In the genomic region with DNA sequence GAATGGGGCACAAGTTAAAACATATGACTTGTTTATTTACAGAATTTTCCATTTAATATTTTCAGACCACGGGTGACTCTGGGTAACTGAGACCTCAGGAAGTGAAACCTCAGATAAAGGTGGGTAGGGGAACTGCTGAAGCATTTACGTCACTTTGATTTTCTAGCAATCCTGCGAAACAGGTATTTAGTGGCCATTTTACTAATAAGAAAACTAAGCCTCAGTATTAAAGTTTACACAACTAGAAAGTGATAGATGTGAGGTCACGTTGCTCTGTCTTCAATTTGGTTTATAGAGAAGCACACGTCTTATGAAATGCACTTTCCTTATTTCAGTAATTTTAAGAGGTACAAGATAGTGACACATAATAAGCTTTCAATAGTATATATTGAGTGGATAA, we compare ENCODE assay signal across 17 cellular contexts.
A peak's percentile ranks its signal among the peaks of the same experiment; 100 is the strongest.
DNase-seq lines count a peak whose midpoint lies in the region; ATAC-seq and TF ChIP-seq lines count a peak whose summit lies in the region.
"Had no signal": no experiment of that assay in that cellular context is flagged by ENCODE, and none has a peak within 500 bp of the region (broad histone marks: within the 10 kb centered on the region; RNA-seq: fewer than 3 reads in every experiment).

No MANE protein-coding gene starts in this region.

- H3K4me3 Mint-ChIP-seq in activated naive CD8-positive, alpha-beta T cell treated with anti-CD3 and anti-CD28 coated beads for 36 hours: no peak overlapping the region
- H3K4me3 Mint-ChIP-seq: neural crest cell had no signal

- H3K27me3 Mint-ChIP-seq in activated naive CD8-positive, alpha-beta T cell treated with anti-CD3 and anti-CD28 coated beads for 36 hours: no peaks in the 10 kb centered on the region

- peaks cover 17% of the 10 kb centered on the region for H3K9me3 Mint-ChIP-seq in activated naive CD8-positive, alpha-beta T cell treated with anti-CD3 and anti-CD28 coated beads for 36 hours
- H3K9me3 Mint-ChIP-seq: neural crest cell had no signal

- H3K27ac Mint-ChIP-seq in activated naive CD8-positive, alpha-beta T cell treated with anti-CD3 and anti-CD28 coated beads for 36 hours: peak overlapping the region; percentile 82

- in situ Hi-C loops in GM13977 (cut with MboI; ENCODE audit: low pct_unique_long_range_greater_than_20kb, low sequenced_read_pairs, unreplicated experiment): no loop called here

- peak; percentile 20 for DNase-seq in GM13977 (ENCODE audit: low spot score)
- DNase-seq in activated naive CD8-positive, alpha-beta T cell treated with anti-CD3 and anti-CD28 coated beads for 36 hours: no peak
- no peak for DNase-seq in cardiac septum (ENCODE audit: low spot score)
- DNase-seq in stimulated activated CD4-positive, alpha-beta T cell treated with anti-CD3 and anti-CD28 coated beads, Interleukin-4, amount 100 ng/mL, for 24 hours: no peak
- no peak for DNase-seq in sciatic nerve (ENCODE audit: low spot score)
- DNase-seq: GDM1, heart right ventricle, left ventricle myocardium inferior, NCI-H1436, NCI-H82, SIG-M5, sigmoid colon, substantia nigra had no signal

- ATAC-seq in GM19324 (IDR thresholded peaks at IDR 0.05; ENCODE audit: low FRiP score, unreplicated experiment) (peak; percentile 49), HG02852 (IDR thresholded peaks at IDR 0.05; ENCODE audit: unreplicated experiment) (peak; percentile 49), sciatic nerve (no peak), GM18519 (IDR thresholded peaks at IDR 0.05; ENCODE audit: low FRiP score, unreplicated experiment) (no peak)
- ATAC-seq: heart right ventricle had no signal

- intact Hi-C loops in cardiac septum (cut with DNase I): no loop called here
- intact Hi-C loops in sciatic nerve (cut with DNase I): no loop called here

- peaks cover 44% of the 10 kb centered on the region for H3K4me1 Mint-ChIP-seq in activated naive CD8-positive, alpha-beta T cell treated with anti-CD3 and anti-CD28 coated beads for 36 hours
- H3K4me1 Mint-ChIP-seq: neural crest cell had no signal

- no peak for TF ChIP-seq CTCF in GM13977 (IDR thresholded peaks at IDR 0.05; ENCODE audit: extremely low read depth, insufficient read depth, missing control alignments)

- H3K36me3 Mint-ChIP-seq in activated naive CD8-positive, alpha-beta T cell treated with anti-CD3 and anti-CD28 coated beads for 36 hours: peaks cover 65% of the 10 kb centered on the region

Comparison
In these comparisons a context has a peak if more than half of its experiments do, and no peak if none do; other contexts are left out.
1. ATAC-seq: peak in GM19324 (single experiment) and HG02852 (single experiment); none in sciatic nerve (single experiment) and GM18519 (single experiment).